Comparison of ENCODE assay signal across 21 cellular contexts in genomic region chr1:23389846-23390321, GRCh38.
"Had no signal": no experiment of that assay in that cellular context is flagged by ENCODE, and none has a peak within 500 bp of the region (broad histone marks: within the 10 kb centered on the region; RNA-seq: fewer than 3 reads in every experiment).

No MANE protein-coding gene starts in this region.

- H3K4me3 Mint-ChIP-seq: activated CD8-positive, alpha-beta T cell treated with anti-CD3 and anti-CD28 coated beads, Interleukin-2, amount 10 ng/mL, durations not matched to agents 7 days and 5 days; activated naive CD8-positive, alpha-beta T cell; nephron; stimulated activated naive CD8-positive, alpha-beta T cell treated with anti-CD3 and anti-CD28 coated beads, Interleukin-15, Interleukin-2, amounts not matched to agents 100 ng/mL and 50 ng/mL, for 24 hours had no signal

- H2AFZ ChIP-seq: parathyroid adenoma had no signal

- H3K27me3 Mint-ChIP-seq: activated naive CD8-positive, alpha-beta T cell; stimulated activated naive CD8-positive, alpha-beta T cell treated with anti-CD3 and anti-CD28 coated beads, Interleukin-15, Interleukin-2, amounts not matched to agents 100 ng/mL and 50 ng/mL, for 24 hours had no signal

- H3K4me1 ChIP-seq: parathyroid adenoma had no signal

- H3K4me3 ChIP-seq: breast epithelium, coronary artery, esophagus squamous epithelium, gastrocnemius medialis, right lobe of liver, skin epidermis, tibial artery had no signal

- H3K9me3 Mint-ChIP-seq: activated T-helper 2 cell treated with anti-CD3 and anti-CD28 coated beads, Interferon-gamma antibody, Interleukin-2, Interleukin-4, amounts not matched to agents 10 μg/mL and 5 μg/mL and 100 μg/mL, durations not matched to agents 14 hours and 24 hours and 36 hours; nephron; stimulated activated naive CD8-positive, alpha-beta T cell treated with anti-CD3 and anti-CD28 coated beads, Interleukin-15, Interleukin-2, amounts not matched to agents 100 ng/mL and 50 ng/mL, for 24 hours had no signal

- ATAC-seq: activated CD8-positive, alpha-beta T cell treated with anti-CD3 and anti-CD28 coated beads, Interleukin-2, amount 10 ng/mL, durations not matched to agents 7 days and 5 days; gastrocnemius medialis had no signal

- H3K9ac ChIP-seq: parathyroid adenoma had no signal

- H3K36me3 ChIP-seq: breast epithelium, WERI-Rb-1 had no signal

- H3K27me3 ChIP-seq: breast epithelium, esophagus squamous epithelium, gastrocnemius medialis, right lobe of liver, tibial artery had no signal

- DNase-seq: activated CD4-positive, alpha-beta T cell treated with anti-CD3 and anti-CD28 coated beads for 1 hour; activated CD4-positive, alpha-beta T cell treated with anti-CD3 and anti-CD28 coated beads, Interleukin-2, amount 50 U/mL, for 1 hour; activated CD8-positive, alpha-beta T cell treated with anti-CD3 and anti-CD28 coated beads, Interleukin-2, amount 10 ng/mL, durations not matched to agents 7 days and 5 days; activated naive CD4-positive, alpha-beta T cell; esophagus squamous epithelium; gastrocnemius medialis; hippocampal formation; right lobe of liver; stimulated activated CD4-positive, alpha-beta T cell treated with anti-CD3 and anti-CD28 coated beads, Interleukin-1b, Interleukin-23, amount 100 ng/mL, for 48 hours; substantia nigra; T1000; tibial artery; WERI-Rb-1 had no signal

- H3K9me3 ChIP-seq: breast epithelium, esophagus squamous epithelium, gastrocnemius medialis, right lobe of liver, tibial artery had no signal

- H3K27ac ChIP-seq: breast epithelium, coronary artery, esophagus squamous epithelium, gastrocnemius medialis, parathyroid adenoma, right lobe of liver, skin epidermis, tibial artery, WERI-Rb-1 had no signal

- H3K27ac Mint-ChIP-seq: activated CD8-positive, alpha-beta T cell treated with anti-CD3 and anti-CD28 coated beads, Interleukin-2, amount 10 ng/mL, durations not matched to agents 7 days and 5 days; activated naive CD8-positive, alpha-beta T cell; activated T-helper 2 cell treated with anti-CD3 and anti-CD28 coated beads, Interferon-gamma antibody, Interleukin-2, Interleukin-4, amounts not matched to agents 10 μg/mL and 5 μg/mL and 100 μg/mL, durations not matched to agents 14 hours and 24 hours and 36 hours; stimulated activated naive CD8-positive, alpha-beta T cell treated with anti-CD3 and anti-CD28 coated beads, Interleukin-15, Interleukin-2, amounts not matched to agents 100 ng/mL and 50 ng/mL, for 24 hours had no signal

- H3K79me2 ChIP-seq: parathyroid adenoma had no signal
